2 cellular contexts compared by ENCODE assay signal in the genomic region with DNA sequence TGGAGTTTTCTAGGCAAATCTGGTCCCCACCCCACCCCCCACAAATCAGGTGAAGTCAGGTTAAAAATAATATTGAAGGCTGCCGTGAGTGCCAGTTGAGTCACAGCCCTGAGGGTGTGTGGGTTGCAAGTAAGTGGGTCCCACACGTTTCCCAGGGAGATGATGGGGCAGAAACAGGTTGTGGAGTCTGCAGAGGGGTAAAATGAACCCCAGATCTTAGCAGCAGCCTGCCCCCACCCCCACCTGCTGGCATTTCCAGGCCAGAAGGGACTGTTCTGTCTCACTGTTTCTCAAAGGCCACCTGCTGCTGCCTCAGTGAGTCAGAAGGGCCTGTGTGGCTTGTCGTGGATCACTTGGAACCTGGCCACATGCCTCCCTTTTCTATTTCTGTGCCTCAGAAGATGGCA.
TF ChIP-seq lines count a peak whose summit lies in the region.

No MANE protein-coding gene starts in this region.

TF ChIP-seq in HEK293, 187 proteins besides CTCF, POLR2A, EP300 and RAD21:
- TF ChIP-seq YY2 (tag by site-specific recombination; IDR thresholded peaks at IDR 0.05) (no peak), ZIC2 (tag by site-specific recombination; IDR thresholded peaks at IDR 0.05) (peak; percentile 16; the same call in 1 of the 2 replicates), ZNF600 (tag by site-specific recombination; IDR thresholded peaks at IDR 0.05) (no peak), ZNF16 (tag by site-specific recombination; IDR thresholded peaks at IDR 0.05; ENCODE audit: low read depth) (no peak), KLF16 (tag by site-specific recombination; IDR thresholded peaks at IDR 0.05) (no peak), ZNF677 (tag by site-specific recombination; IDR thresholded peaks at IDR 0.05) (no peak), ZNF529 (tag by site-specific recombination; IDR thresholded peaks at IDR 0.05; ENCODE audit: insufficient replicate concordance) (no peak), ZNF157 (tag by site-specific recombination; IDR thresholded peaks at IDR 0.05) (no peak), EGR2 (tag by site-specific recombination; IDR thresholded peaks at IDR 0.05; ENCODE audit: low read depth) (peak; percentile 15; the same call in 1 of the 2 replicates), ZNF664 (tag by site-specific recombination; IDR thresholded peaks at IDR 0.05) (no peak), ZNF121 (tag by site-specific recombination; IDR thresholded peaks at IDR 0.05) (no peak), OSR2 (tag by site-specific recombination; IDR thresholded peaks at IDR 0.05) (no peak), ZNF701 (tag by site-specific recombination; IDR thresholded peaks at IDR 0.05) (no peak), SCRT2 (tag by site-specific recombination; IDR thresholded peaks at IDR 0.05) (peak; percentile 64), ZNF777 (tag by site-specific recombination; IDR thresholded peaks at IDR 0.05; ENCODE audit: borderline replicate concordance) (no peak), ZNF37A (tag by site-specific recombination; IDR thresholded peaks at IDR 0.05) (no peak), WT1 (tag by site-specific recombination; IDR thresholded peaks at IDR 0.05) (no peak), GFI1B (tag by site-specific recombination; IDR thresholded peaks at IDR 0.05) (no peak), ZFHX2 (tag by site-specific recombination; conservative IDR thresholded peaks at IDR 0.05) (no peak)
- TF ChIP-seq, protein P1, sequence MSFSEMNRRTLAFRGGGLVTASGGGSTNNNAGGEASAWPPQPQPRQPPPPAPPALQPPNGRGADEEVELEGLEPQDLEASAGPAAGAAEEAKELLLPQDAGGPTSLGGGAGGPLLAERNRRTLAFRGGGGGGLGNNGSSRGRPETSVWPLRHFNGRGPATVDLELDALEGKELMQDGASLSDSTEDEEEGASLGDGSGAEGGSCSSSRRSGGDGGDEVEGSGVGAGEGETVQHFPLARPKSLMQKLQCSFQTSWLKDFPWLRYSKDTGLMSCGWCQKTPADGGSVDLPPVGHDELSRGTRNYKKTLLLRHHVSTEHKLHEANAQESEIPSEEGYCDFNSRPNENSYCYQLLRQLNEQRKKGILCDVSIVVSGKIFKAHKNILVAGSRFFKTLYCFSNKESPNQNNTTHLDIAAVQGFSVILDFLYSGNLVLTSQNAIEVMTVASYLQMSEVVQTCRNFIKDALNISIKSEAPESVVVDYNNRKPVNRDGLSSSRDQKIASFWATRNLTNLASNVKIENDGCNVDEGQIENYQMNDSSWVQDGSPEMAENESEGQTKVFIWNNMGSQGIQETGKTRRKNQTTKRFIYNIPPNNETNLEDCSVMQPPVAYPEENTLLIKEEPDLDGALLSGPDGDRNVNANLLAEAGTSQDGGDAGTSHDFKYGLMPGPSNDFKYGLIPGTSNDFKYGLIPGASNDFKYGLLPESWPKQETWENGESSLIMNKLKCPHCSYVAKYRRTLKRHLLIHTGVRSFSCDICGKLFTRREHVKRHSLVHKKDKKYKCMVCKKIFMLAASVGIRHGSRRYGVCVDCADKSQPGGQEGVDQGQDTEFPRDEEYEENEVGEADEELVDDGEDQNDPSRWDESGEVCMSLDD (tag by site-specific recombination; IDR thresholded peaks at IDR 0.05): no peak
- TF ChIP-seq, protein P2, sequence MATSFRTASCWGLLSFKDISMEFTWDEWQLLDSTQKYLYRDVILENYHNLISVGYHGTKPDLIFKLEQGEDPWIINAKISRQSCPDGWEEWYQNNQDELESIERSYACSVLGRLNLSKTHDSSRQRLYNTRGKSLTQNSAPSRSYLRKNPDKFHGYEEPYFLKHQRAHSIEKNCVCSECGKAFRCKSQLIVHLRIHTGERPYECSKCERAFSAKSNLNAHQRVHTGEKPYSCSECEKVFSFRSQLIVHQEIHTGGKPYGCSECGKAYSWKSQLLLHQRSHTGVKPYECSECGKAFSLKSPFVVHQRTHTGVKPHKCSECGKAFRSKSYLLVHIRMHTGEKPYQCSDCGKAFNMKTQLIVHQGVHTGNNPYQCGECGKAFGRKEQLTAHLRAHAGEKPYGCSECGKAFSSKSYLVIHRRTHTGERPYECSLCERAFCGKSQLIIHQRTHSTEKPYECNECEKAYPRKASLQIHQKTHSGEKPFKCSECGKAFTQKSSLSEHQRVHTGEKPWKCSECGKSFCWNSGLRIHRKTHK (tag by site-specific recombination; IDR thresholded peaks at IDR 0.05): no peak

TF ChIP-seq in GM12878, 131 proteins besides CTCF, POLR2A, EP300 and RAD21:
- TF ChIP-seq YBX1 (IDR thresholded peaks at IDR 0.05): no peak
